8 cellular contexts compared by ENCODE assay signal in genomic region chr2:9594361-9595063, GRCh38. TPM values are rescaled to one million over a fixed set of nuclear protein-coding genes. Genes with fewer than 3 reads are reported as not detected.
DNase-seq lines count a peak whose midpoint lies in the region; ATAC-seq, FAIRE-seq and TF ChIP-seq lines count a peak whose summit lies in the region.

No MANE protein-coding gene starts in this region.

- peak overlapping the region; percentile 87 for H3K27ac Mint-ChIP-seq in activated naive CD4-positive, alpha-beta T cell treated with anti-CD3 and anti-CD28 coated beads, Interleukin-2, amount 50 U/mL, for 24 hours

- TF ChIP-seq EP300 in tibial nerve (IDR thresholded peaks at IDR 0.05): no peak

- H3K27ac ChIP-seq in adrenal gland: peak overlapping the region in 4 of 5 donors; percentile 46 to 88 (median 68)
- peak overlapping the region in 3 of 4 donors; percentile 17 to 82 (median 69) for H3K27ac ChIP-seq in tibial nerve

- no peak for ATAC-seq in GM19455 (IDR thresholded peaks at IDR 0.05; ENCODE audit: unreplicated experiment)

- H3K4me3 Mint-ChIP-seq in activated naive CD4-positive, alpha-beta T cell treated with anti-CD3 and anti-CD28 coated beads, Interleukin-2, amount 50 U/mL, for 24 hours: peak overlapping the region; percentile 27

- H3K27me3 ChIP-seq in adrenal gland (no peaks in the 10 kb centered on the region), tibial nerve (no peaks in the 10 kb centered on the region)

- WGBS in adrenal gland, 4 donors: 43 to 62% (median 47%) methylated on average over 2 of the region's 2 CpGs
- 33 to 43% methylated on average over 2 of the region's 2 CpGs for WGBS in tibial nerve, 2 donors

- no peak for DNase-seq in activated naive CD4-positive, alpha-beta T cell treated with Interleukin-2 at 50 U/mL for 16 hours
- DNase-seq in adrenal gland: peak; percentile 43 to 80 (median 68)
- DNase-seq in tibial nerve (ENCODE audit: low spot score in 2 of 2): peak in 1 of 2 donors; percentile 25
- no peak for DNase-seq in GF-D8 (lab: John Stamatoyannopoulos, UW)
- DNase-seq in SKM-1 treated with dmso at 0.1 percent for 144 hours (lab: John Stamatoyannopoulos, UW; ENCODE audit: unreplicated experiment): no peak

- H3K9me3 Mint-ChIP-seq in activated naive CD4-positive, alpha-beta T cell treated with anti-CD3 and anti-CD28 coated beads, Interleukin-2, amount 50 U/mL, for 24 hours: peaks cover 2% of the 10 kb centered on the region

- peaks cover 16 to 40% of the 10 kb centered on the region in 2 donors for H3K4me1 ChIP-seq in adrenal gland (replicated peaks in 1 of 2)
- peaks cover 0 to 51% (median 33%) of the 10 kb centered on the region in 4 donors for H3K4me1 ChIP-seq in tibial nerve

- H3K36me3 ChIP-seq in adrenal gland (replicated peaks in 1 of 2) (no peaks in the 10 kb centered on the region), tibial nerve (peaks cover 0 to 23% (median 0%) of the 10 kb centered on the region in 3 donors)

- intact Hi-C loops in adrenal gland (cut with DNase I): no loop called here

- peaks cover 29% of the 10 kb centered on the region for H3K36me3 Mint-ChIP-seq in activated naive CD4-positive, alpha-beta T cell treated with anti-CD3 and anti-CD28 coated beads, Interleukin-2, amount 50 U/mL, for 24 hours

- peaks cover 70% of the 10 kb centered on the region for H3K4me1 Mint-ChIP-seq in activated naive CD4-positive, alpha-beta T cell treated with anti-CD3 and anti-CD28 coated beads, Interleukin-2, amount 50 U/mL, for 24 hours

- peak; percentile 49 for FAIRE-seq in islet of Langerhans (lab: Jason Lieb, UNC)

- H3K9me3 ChIP-seq in adrenal gland (replicated peaks in 1 of 3) (peaks cover 0 to 9% (median 0%) of the 10 kb centered on the region in 3 donors), tibial nerve (peaks cover 0 to 9% (median 4%) of the 10 kb centered on the region in 4 donors)

- no peaks in the 10 kb centered on the region for H3K27me3 Mint-ChIP-seq in activated naive CD4-positive, alpha-beta T cell treated with anti-CD3 and anti-CD28 coated beads, Interleukin-2, amount 50 U/mL, for 24 hours

- TF ChIP-seq CTCF in adrenal gland (IDR thresholded peaks at IDR 0.05) (no peak), tibial nerve (IDR thresholded peaks at IDR 0.05) (no peak)

- TF ChIP-seq POLR2A in adrenal gland (IDR thresholded peaks at IDR 0.05) (peak in 1 of 2 donors; percentile 24), tibial nerve (IDR thresholded peaks at IDR 0.05) (no peak)

- H3K4me3 ChIP-seq in adrenal gland (no peak overlapping the region), tibial nerve (no peak overlapping the region)

RNA-seq across cellular contexts. Expression of gene YWHAQ, which starts 36.3 kb away (rescaled TPM):
- 100 to 1,000 TPM; 157 to 296 (median 241) TPM for total RNA-seq in adrenal gland
- polyA plus RNA-seq in adrenal gland: 100 to 1,000 TPM in 1 of 3 donors, 10 to 100 TPM in 2; 74.1 to 477 (median 87.7) TPM
- 100 to 1,000 TPM; 166 to 213 (median 185) TPM for total RNA-seq in tibial nerve

RNA-seq across cellular contexts. Expression of gene ADAM17, which starts 38.9 kb away (rescaled TPM):
- total RNA-seq in adrenal gland (10 to 100 TPM; 14.5 to 30.0 (median 22.3) TPM), tibial nerve (10 to 100 TPM; 30.6 to 50.9 (median 42.6) TPM)
- 10 to 100 TPM; 10.6 to 15.0 (median 12.3) TPM for polyA plus RNA-seq in adrenal gland

Comparison
In these comparisons a context has a peak if more than half of its experiments do, and no peak if none do; other contexts are left out.
1. DNase-seq: peak in adrenal gland (7 of 7); none in activated naive CD4-positive, alpha-beta T cell treated with Interleukin-2 at 50 U/mL for 16 hours (single experiment), GF-D8 (single experiment) and SKM-1 treated with dmso at 0.1 percent for 144 hours (single experiment).